In the genomic region with DNA sequence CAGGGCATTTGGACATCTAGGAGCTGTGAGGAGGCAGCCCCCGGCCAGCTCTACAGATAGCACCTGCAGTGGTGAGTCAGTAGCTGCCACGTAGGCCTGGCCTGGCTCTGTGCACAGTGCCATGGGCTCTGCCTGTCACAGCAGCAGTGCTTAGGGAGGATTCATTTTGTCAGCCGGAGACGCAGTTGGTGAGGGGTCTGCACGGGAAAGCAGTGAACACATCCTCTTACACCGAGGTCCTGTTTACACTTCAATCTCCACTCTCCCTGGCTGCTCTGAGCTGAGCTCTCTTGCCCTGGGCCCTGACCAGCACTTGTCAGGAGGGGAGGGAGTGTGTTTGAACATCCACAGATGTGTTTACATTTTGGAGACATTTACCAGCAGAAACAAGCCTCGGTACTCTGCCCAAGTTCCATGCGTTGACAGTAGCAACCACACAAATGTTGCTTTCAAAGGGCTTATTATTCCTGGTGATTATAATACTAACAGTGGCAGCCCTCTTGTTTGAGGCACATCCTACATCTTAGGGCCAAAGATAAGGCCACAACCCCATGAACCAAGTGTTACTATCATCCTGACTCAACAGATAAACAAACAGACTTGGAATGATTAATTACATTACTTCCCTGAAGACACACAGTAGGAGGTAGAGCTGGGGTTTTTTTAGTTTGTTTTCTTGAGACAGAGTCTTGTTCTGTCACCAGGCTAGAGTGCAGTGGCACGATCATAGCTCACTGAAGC, we compare ENCODE assay signal across 1 cellular context.
TF ChIP-seq lines count a peak whose summit lies in the region.

No MANE protein-coding gene starts in this region.

TF ChIP-seq in SK-N-SH treated with all-trans-retinoic acid at 6 μM for 48 hours, 23 proteins besides CTCF, POLR2A, EP300 and RAD21 (continued from another document):
- TF ChIP-seq, protein P1, sequence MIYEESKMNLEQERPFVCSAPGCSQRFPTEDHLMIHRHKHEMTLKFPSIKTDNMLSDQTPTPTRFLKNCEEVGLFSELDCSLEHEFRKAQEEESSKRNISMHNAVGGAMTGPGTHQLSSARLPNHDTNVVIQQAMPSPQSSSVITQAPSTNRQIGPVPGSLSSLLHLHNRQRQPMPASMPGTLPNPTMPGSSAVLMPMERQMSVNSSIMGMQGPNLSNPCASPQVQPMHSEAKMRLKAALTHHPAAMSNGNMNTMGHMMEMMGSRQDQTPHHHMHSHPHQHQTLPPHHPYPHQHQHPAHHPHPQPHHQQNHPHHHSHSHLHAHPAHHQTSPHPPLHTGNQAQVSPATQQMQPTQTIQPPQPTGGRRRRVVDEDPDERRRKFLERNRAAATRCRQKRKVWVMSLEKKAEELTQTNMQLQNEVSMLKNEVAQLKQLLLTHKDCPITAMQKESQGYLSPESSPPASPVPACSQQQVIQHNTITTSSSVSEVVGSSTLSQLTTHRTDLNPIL (CRISPR knock-in tag; IDR thresholded peaks at IDR 0.05; ENCODE audit: low read depth), result no peak
- TF ChIP-seq, protein P2, sequence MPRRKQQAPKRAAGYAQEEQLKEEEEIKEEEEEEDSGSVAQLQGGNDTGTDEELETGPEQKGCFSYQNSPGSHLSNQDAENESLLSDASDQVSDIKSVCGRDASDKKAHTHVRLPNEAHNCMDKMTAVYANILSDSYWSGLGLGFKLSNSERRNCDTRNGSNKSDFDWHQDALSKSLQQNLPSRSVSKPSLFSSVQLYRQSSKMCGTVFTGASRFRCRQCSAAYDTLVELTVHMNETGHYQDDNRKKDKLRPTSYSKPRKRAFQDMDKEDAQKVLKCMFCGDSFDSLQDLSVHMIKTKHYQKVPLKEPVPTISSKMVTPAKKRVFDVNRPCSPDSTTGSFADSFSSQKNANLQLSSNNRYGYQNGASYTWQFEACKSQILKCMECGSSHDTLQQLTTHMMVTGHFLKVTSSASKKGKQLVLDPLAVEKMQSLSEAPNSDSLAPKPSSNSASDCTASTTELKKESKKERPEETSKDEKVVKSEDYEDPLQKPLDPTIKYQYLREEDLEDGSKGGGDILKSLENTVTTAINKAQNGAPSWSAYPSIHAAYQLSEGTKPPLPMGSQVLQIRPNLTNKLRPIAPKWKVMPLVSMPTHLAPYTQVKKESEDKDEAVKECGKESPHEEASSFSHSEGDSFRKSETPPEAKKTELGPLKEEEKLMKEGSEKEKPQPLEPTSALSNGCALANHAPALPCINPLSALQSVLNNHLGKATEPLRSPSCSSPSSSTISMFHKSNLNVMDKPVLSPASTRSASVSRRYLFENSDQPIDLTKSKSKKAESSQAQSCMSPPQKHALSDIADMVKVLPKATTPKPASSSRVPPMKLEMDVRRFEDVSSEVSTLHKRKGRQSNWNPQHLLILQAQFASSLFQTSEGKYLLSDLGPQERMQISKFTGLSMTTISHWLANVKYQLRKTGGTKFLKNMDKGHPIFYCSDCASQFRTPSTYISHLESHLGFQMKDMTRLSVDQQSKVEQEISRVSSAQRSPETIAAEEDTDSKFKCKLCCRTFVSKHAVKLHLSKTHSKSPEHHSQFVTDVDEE (CRISPR knock-in tag; IDR thresholded peaks at IDR 0.05), result no peak
- TF ChIP-seq ISL1 (CRISPR knock-in tag; IDR thresholded peaks at IDR 0.05) (no peak), ZNF8 (CRISPR knock-in tag; IDR thresholded peaks at IDR 0.05) (no peak), OSR1 (CRISPR knock-in tag; IDR thresholded peaks at IDR 0.05) (no peak), ZFP30 (CRISPR knock-in tag; IDR thresholded peaks at IDR 0.05) (no peak), ZNF70 (CRISPR knock-in tag; IDR thresholded peaks at IDR 0.05) (no peak)
- TF ChIP-seq, protein P3, sequence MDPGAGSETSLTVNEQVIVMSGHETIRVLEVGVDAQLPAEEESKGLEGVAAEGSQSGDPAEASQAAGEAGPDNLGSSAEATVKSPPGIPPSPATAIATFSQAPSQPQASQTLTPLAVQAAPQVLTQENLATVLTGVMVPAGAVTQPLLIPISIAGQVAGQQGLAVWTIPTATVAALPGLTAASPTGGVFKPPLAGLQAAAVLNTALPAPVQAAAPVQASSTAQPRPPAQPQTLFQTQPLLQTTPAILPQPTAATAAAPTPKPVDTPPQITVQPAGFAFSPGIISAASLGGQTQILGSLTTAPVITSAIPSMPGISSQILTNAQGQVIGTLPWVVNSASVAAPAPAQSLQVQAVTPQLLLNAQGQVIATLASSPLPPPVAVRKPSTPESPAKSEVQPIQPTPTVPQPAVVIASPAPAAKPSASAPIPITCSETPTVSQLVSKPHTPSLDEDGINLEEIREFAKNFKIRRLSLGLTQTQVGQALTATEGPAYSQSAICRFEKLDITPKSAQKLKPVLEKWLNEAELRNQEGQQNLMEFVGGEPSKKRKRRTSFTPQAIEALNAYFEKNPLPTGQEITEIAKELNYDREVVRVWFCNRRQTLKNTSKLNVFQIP (CRISPR knock-in tag; IDR thresholded peaks at IDR 0.05; ENCODE audit: borderline replicate concordance, low read depth), result no peak
